ENCODE assay signal across 8 cellular contexts in genomic region chr9:35538361-35539234, GRCh38.
A peak's percentile ranks its signal among the peaks of the same experiment; 100 is the strongest.
DNase-seq lines count a peak whose midpoint lies in the region; ATAC-seq and TF ChIP-seq lines count a peak whose summit lies in the region.

No MANE protein-coding gene starts in this region.

- no peaks in the 10 kb centered on the region for H3K9me3 ChIP-seq in iPS-15b (ENCODE audit: control insufficient read depth, insufficient read depth, low read length)

- H3K27ac ChIP-seq in brain microvascular endothelial cell = peak overlapping the region; percentile 40

- ATAC-seq in GM19395 (IDR thresholded peaks at IDR 0.05; ENCODE audit: unreplicated experiment) (no peak), HG02642 (IDR thresholded peaks at IDR 0.05; ENCODE audit: poor library complexity, unreplicated experiment) (no peak), GM18519 (IDR thresholded peaks at IDR 0.05; ENCODE audit: low FRiP score, unreplicated experiment) (no peak)

- H3K36me3 ChIP-seq in brain microvascular endothelial cell (replicated peaks) = no peaks in the 10 kb centered on the region
- no peaks in the 10 kb centered on the region for H3K36me3 ChIP-seq in iPS-15b (ENCODE audit: control insufficient read depth, insufficient read depth, low read length)

- H3K27me3 ChIP-seq in brain microvascular endothelial cell (replicated peaks) (no peaks in the 10 kb centered on the region), iPS-15b (ENCODE audit: control insufficient read depth, insufficient read depth, low read length) (no peaks in the 10 kb centered on the region)

- peaks cover 7% of the 10 kb centered on the region for H3K4me1 ChIP-seq in iPS-15b (ENCODE audit: control insufficient read depth, insufficient read depth, low read length)

- H3K4me3 ChIP-seq in brain microvascular endothelial cell (ENCODE audit: low read depth, low read length) (peak overlapping the region; percentile 63), iPS-15b (ENCODE audit: low read depth, low read length) (peak overlapping the region; percentile 66), retinal pigment epithelial cell (ENCODE audit: low read length) (peak overlapping the region; percentile 60)

- H3K9ac ChIP-seq in iPS-15b (ENCODE audit: low read depth, low read length) = peak overlapping the region; percentile 14

- TF ChIP-seq CTCF in brain microvascular endothelial cell (IDR thresholded peaks at IDR 0.05; ENCODE audit: low read depth, low read length, missing control alignments) (no peak), retinal pigment epithelial cell (conservative IDR thresholded peaks at IDR 0.05; ENCODE audit: low read depth, low read length) (no peak)

- DNase-seq in GM04504 (ENCODE audit: low read depth) (peak; percentile 60), brain microvascular endothelial cell (peak; percentile 61), retinal pigment epithelial cell (ENCODE audit: low read depth) (no peak), SW480 (ENCODE audit: low spot score) (no peak)

- in situ Hi-C loops in brain microvascular endothelial cell (cut with HindIII; ENCODE audit: low pct_ligation_motif_present, low sequenced_read_pairs) = no loop called here

Comparison
In these comparisons a context has a peak if more than half of its experiments do, and no peak if none do; other contexts are left out.
1. DNase-seq: peak in GM04504 (single experiment) and brain microvascular endothelial cell (single experiment); none in retinal pigment epithelial cell (single experiment) and SW480 (single experiment).
2. Peak in every context shown above with its lines, with median percentiles within 50 percentile points of each other: H3K4me3 ChIP-seq.